Comparison of ENCODE assay signal across 8 cellular contexts in the genomic region with DNA sequence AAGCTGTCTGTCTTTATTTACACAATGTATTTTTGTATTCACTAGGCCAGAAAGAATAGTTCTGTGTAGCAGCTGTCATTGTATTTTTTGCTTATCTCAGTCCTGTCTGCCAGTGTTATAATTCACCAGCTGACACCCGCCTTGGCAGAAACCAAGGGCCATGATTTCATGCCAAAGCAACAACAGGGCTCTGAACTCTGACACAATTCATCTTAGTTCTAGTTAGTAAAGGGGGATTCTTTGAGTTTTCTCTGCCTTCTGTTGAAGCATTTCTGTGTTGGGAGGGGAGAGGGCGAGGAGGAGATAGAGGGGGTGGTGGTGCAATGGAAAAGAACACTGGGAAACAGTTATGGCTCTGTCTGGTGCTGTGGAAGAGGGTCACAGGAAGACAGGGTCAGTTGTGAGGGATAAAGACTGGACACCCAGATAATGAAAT.
DNase-seq lines count a peak whose midpoint lies in the region; ATAC-seq and TF ChIP-seq lines count a peak whose summit lies in the region.

No MANE protein-coding gene starts in this region.

- TF ChIP-seq POLR2A in heart left ventricle (IDR thresholded peaks at IDR 0.05) (no peak), ovary (IDR thresholded peaks at IDR 0.05) (no peak)

- TF ChIP-seq CTCF in heart left ventricle (IDR thresholded peaks at IDR 0.05) (no peak), psoas muscle (IDR thresholded peaks at IDR 0.05) (no peak), ovary (IDR thresholded peaks at IDR 0.05) (no peak)

- ATAC-seq in heart left ventricle (peak; percentile 95 to 98 (median 96)), psoas muscle (peak in 3 of 4 donors; percentile 58 to 89 (median 84)), GM18511 (IDR thresholded peaks at IDR 0.05; ENCODE audit: unreplicated experiment) (no peak), GM18517 (IDR thresholded peaks at IDR 0.05; ENCODE audit: unreplicated experiment) (no peak)

- H3K36me3 ChIP-seq in MG63 (no peaks in the 10 kb centered on the region), heart left ventricle (no peaks in the 10 kb centered on the region), psoas muscle (ENCODE audit: insufficient read depth in 1 of 2, low read depth in 1 of 2) (no peaks in the 10 kb centered on the region), ovary (no peaks in the 10 kb centered on the region)

- 23 to 50% (median 26%) methylated on average over 2 of the region's 2 CpGs for WGBS in heart left ventricle, 4 donors
- 18 to 53% (median 31%) methylated on average over 2 of the region's 2 CpGs for WGBS in psoas muscle, 3 donors
- WGBS in ovary, 3 donors = 10 to 20% (median 20%) methylated on average over 2 of the region's 2 CpGs

- H3K9me3 ChIP-seq in MG63 (peaks cover 3% of the 10 kb centered on the region; the same call in 1 of the 2 replicates), heart left ventricle (peaks cover 0 to 7% (median 2%) of the 10 kb centered on the region in 12 donors), psoas muscle (peaks cover 6% of the 10 kb centered on the region), ovary (no peaks in the 10 kb centered on the region)

- H3K4me3 ChIP-seq in MG63 = no peak overlapping the region
- H3K4me3 ChIP-seq in heart left ventricle = no peak overlapping the region
- no peak overlapping the region for H3K4me3 ChIP-seq in psoas muscle
- H3K4me3 ChIP-seq in ovary = no peak overlapping the region

- H3K27me3 ChIP-seq in MG63 = no peaks in the 10 kb centered on the region
- H3K27me3 ChIP-seq in heart left ventricle = no peaks in the 10 kb centered on the region
- H3K27me3 ChIP-seq in psoas muscle (ENCODE audit: insufficient read depth in 3 of 3, low read length in 2 of 3) = no peaks in the 10 kb centered on the region
- no peaks in the 10 kb centered on the region for H3K27me3 ChIP-seq in ovary

- H3K4me1 ChIP-seq in heart left ventricle = peaks cover 0 to 21% (median 5%) of the 10 kb centered on the region in 12 donors
- H3K4me1 ChIP-seq in psoas muscle = peaks cover 8% of the 10 kb centered on the region
- H3K4me1 ChIP-seq in ovary (ENCODE audit: insufficient read depth) = peaks cover 1% of the 10 kb centered on the region

- no peak for TF ChIP-seq EP300 in ovary (IDR thresholded peaks at IDR 0.05)

- intact Hi-C loops in heart left ventricle (cut with DNase I) = no loop called here
- intact Hi-C loops in psoas muscle (cut with DNase I) = no loop called here
- intact Hi-C loops in ovary (cut with DNase I) = no loop called here

- DNase-seq in MG63 = peak; percentile 68
- DNase-seq in NCI-H748 treated with DMSO at 0.1 percent for 48 hours (lab: John Stamatoyannopoulos, UW) = peak; percentile 57
- DNase-seq in heart left ventricle = peak in 4 of 5 donors; percentile 43 to 60 (median 56)
- no peak for DNase-seq in psoas muscle
- no peak for DNase-seq in ovary
- DNase-seq in D341Med (ENCODE audit: low spot score) = no peak

- H3K27ac ChIP-seq in heart left ventricle = peak overlapping the region in 7 of 12 donors; percentile 12 to 79 (median 43)
- H3K27ac ChIP-seq in psoas muscle = no peak overlapping the region
- no peak overlapping the region for H3K27ac ChIP-seq in ovary

Comparison
In these comparisons a context has a peak if more than half of its experiments do, and no peak if none do; other contexts are left out.
1. DNase-seq: peak in MG63 (single experiment), NCI-H748 treated with DMSO at 0.1 percent for 48 hours (single experiment) and heart left ventricle (4 of 5); none in psoas muscle (0 of 2), ovary (0 of 5) and D341Med (single experiment).
2. ATAC-seq: peak in heart left ventricle (4 of 4) and psoas muscle (3 of 4); none in GM18511 (single experiment) and GM18517 (single experiment).
3. H3K27ac ChIP-seq: peak in heart left ventricle (7 of 12); none in psoas muscle (single experiment) and ovary (0 of 2).